8 cellular contexts compared by ENCODE assay signal in the genomic region with DNA sequence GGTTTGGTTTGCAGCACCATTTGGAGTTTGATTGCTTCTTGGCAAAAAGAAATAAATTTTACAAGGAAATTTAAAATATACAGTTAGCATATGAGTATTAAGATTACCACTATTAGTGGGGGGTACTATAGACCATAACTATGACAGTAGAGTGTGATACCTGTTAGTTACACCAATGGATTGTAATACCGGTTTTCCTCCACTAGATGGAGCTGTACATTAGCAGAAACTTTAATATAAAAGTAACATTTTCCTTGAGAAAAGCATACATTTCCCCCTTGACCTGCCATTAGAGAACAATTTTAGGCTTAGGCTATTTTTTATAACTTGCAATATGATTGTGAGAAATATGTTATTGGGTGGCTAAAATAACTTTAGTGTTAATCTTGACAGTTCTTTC.
DNase-seq lines count a peak whose midpoint lies in the region; ATAC-seq, FAIRE-seq and TF ChIP-seq lines count a peak whose summit lies in the region.
"Not testable (repeated sequence)": the region's sequence is repeated elsewhere in the genome, so short reads cannot be mapped to it uniquely, and the experiment has no call there.

No MANE protein-coding gene starts in this region.

- not testable (repeated sequence) for H4K20me1 ChIP-seq in GM23248 (ENCODE audit: insufficient read depth)

- H3K9me3 Mint-ChIP-seq in CD4-positive, alpha-beta memory T cell, result not testable (repeated sequence)

- H3K27ac Mint-ChIP-seq in CD4-positive, alpha-beta memory T cell, result not testable (repeated sequence)

- not testable (repeated sequence) for H3K9ac ChIP-seq in GM23248

- POLR2A ChIA-PET in CD4-positive, alpha-beta memory T cell (lab: Charles Lee; ENCODE audit: partially characterized antibody), result not testable (repeated sequence)

- H3K9me3 ChIP-seq in CD4-positive, alpha-beta memory T cell (ENCODE audit: control insufficient read depth in 1 of 2, low read length in 2 of 2); GM23248 (ENCODE audit: low read depth); body of pancreas; upper lobe of right lung: not testable (repeated sequence)

- not testable (repeated sequence) for H3K4me1 Mint-ChIP-seq in CD4-positive, alpha-beta memory T cell

- not testable (repeated sequence) for H3K27me3 Mint-ChIP-seq in CD4-positive, alpha-beta memory T cell

- not testable (repeated sequence) for TF ChIP-seq POLR2A in body of pancreas (IDR thresholded peaks at IDR 0.05)

- H3K9me2 ChIP-seq in GM23248 (ENCODE audit: insufficient read depth), result not testable (repeated sequence)

- not testable (repeated sequence) for H3K36me3 ChIP-seq in CD4-positive, alpha-beta memory T cell (ENCODE audit: insufficient read depth, low read length); GM23248 (ENCODE audit: low read depth); body of pancreas (replicated peaks in 1 of 2; ENCODE audit: insufficient read depth in 1 of 2, low read depth in 2 of 2); upper lobe of right lung

- TF ChIP-seq CTCF in body of pancreas (IDR thresholded peaks at IDR 0.05) (peak in 5 of 7 experiments; percentile 17 to 42 (median 28)), upper lobe of right lung (IDR thresholded peaks at IDR 0.05) (peak; percentile 49)

- H3K4me2 ChIP-seq in GM23248 (ENCODE audit: unreplicated experiment), result not testable (repeated sequence)

- H3K4me1 ChIP-seq in CD4-positive, alpha-beta memory T cell (ENCODE audit: insufficient read depth, low read length); GM23248 (ENCODE audit: insufficient read depth); body of pancreas; upper lobe of right lung: not testable (repeated sequence)

- H3K4me3 Mint-ChIP-seq in CD4-positive, alpha-beta memory T cell, result not testable (repeated sequence)

- 0 to 13% methylated on average over 1 of the region's 1 CpG for WGBS in GM23248 (ENCODE audit: low coverage in 1 of 2, low lambda C conversion rate in 2 of 2, missing lambda C conversion rate in 2 of 2), 2 experiments
- WGBS in body of pancreas, 2 donors, result 0% methylated on average over 1 of the region's 1 CpG

- not testable (repeated sequence) for H3K27me3 ChIP-seq in CD4-positive, alpha-beta memory T cell (ENCODE audit: insufficient read depth, low read length); GM23248 (replicated peaks; ENCODE audit: insufficient read depth); body of pancreas; upper lobe of right lung

- not testable (repeated sequence) for ATAC-seq in body of pancreas, upper lobe of right lung

- in situ Hi-C loops in GM23248 (cut with MboI), result not testable (repeated sequence)

- DNase-seq in CD4-positive, alpha-beta memory T cell, result peak in 4 of 5 donors; percentile 15 to 26 (median 21)
- DNase-seq in GM23248 (peak; percentile 7), NCI-H1417 (lab: John Stamatoyannopoulos, UW) (peak in 2 of 3 experiments; percentile 3 to 59), RKO (ENCODE audit: low spot score) (peak; percentile 28), midbrain (lab: John Stamatoyannopoulos, UW) (peak; percentile 1)
- not testable (repeated sequence) for DNase-seq in body of pancreas; frontal cortex (ENCODE audit: low spot score in 2 of 2); upper lobe of right lung

- not testable (repeated sequence) for H3K79me2 ChIP-seq in GM23248 (ENCODE audit: insufficient read depth)

- not testable (repeated sequence) for H3K36me3 Mint-ChIP-seq in CD4-positive, alpha-beta memory T cell

- CTCF ChIA-PET in CD4-positive, alpha-beta memory T cell (lab: Charles Lee; ENCODE audit: partially characterized antibody), result not testable (repeated sequence)

- intact Hi-C loops in CD4-positive, alpha-beta memory T cell (cut with micrococcal nuclease); body of pancreas (cut with DNase I); upper lobe of right lung (cut with DNase I): not testable (repeated sequence)

- not testable (repeated sequence) for H2AFZ ChIP-seq in GM23248

- H3F3A ChIP-seq in GM23248 (ENCODE audit: insufficient read depth), result not testable (repeated sequence)

- not testable (repeated sequence) for H3K27ac ChIP-seq in CD4-positive, alpha-beta memory T cell (ENCODE audit: low read depth, low read length); GM23248; body of pancreas; upper lobe of right lung

- H3K4me3 ChIP-seq in CD4-positive, alpha-beta memory T cell (ENCODE audit: low read length in 2 of 2); GM23248; body of pancreas; upper lobe of right lung: not testable (repeated sequence)

- peak; percentile 64 for FAIRE-seq in frontal cortex (lab: Jason Lieb, UNC)
